8 cellular contexts compared by ENCODE assay signal in the genomic region with DNA sequence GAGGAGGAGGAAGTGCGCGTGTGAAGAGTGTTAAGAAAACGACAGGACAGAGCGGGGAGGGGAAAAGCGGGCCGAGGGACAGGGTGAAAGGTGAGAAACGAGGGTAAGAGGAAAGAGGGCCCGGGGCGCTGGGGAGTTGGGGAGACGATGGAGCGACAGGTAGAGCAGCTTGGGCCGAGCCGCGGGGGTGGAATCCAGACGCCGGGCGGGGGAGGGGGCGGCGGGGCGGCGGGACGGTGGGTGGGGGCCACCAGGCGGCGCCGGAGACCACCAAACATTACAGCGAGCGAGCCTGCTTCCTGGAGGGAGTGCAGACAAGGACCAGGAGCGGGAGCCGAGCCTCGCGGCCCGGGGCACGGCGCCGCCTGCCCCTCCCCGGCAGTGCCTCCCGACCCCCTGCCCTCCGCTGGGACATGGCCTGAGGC. TPM values are rescaled to one million over a fixed set of nuclear protein-coding genes. Genes with fewer than 3 reads are reported as not detected.
DNase-seq lines count a peak whose midpoint lies in the region; ATAC-seq, FAIRE-seq and TF ChIP-seq lines count a peak whose summit lies in the region.
"Not testable (repeated sequence)": the region's sequence is repeated elsewhere in the genome, so short reads cannot be mapped to it uniquely, and the experiment has no call there.

No MANE protein-coding gene starts in this region.

- POLR2A ChIA-PET in endothelial cell of umbilical vein (lab: Charles Lee): not testable (repeated sequence)

- CTCF ChIA-PET in endothelial cell of umbilical vein (lab: Charles Lee): not testable (repeated sequence)

- H3K4me3 Mint-ChIP-seq in activated T-helper 17 cell treated with anti-CD3 and anti-CD28 coated beads, Interleukin-2, amount 50 U/mL, for 72 hours: peak overlapping the region; percentile 89

- TF ChIP-seq POLR2A in endothelial cell of umbilical vein (IDR thresholded peaks at IDR 0.05; ENCODE audit: low read depth, low read length): not testable (repeated sequence)

- not testable (repeated sequence) for BruUV-seq in endothelial cell of umbilical vein (replicated peaks; lab: Mats Ljungman, UMichigan)

- H2AFZ ChIP-seq in OCI-LY3 (ENCODE audit: low read depth, low read length); endothelial cell of umbilical vein (ENCODE audit: low read depth, low read length): not testable (repeated sequence)

- DNase-seq in endothelial cell of umbilical vein (ENCODE audit: low read depth, low spot score): not testable (repeated sequence)
- peak; percentile 50 for DNase-seq in lower lobe of right lung
- peak; percentile 3 for DNase-seq in stimulated activated CD8-positive, alpha-beta memory T cell treated with anti-CD3 and anti-CD28 coated beads, Interleukin-12 subunit alpha, Interleukin-12 subunit beta, amount 100 ng/mL, for 4 hours (ENCODE audit: low read depth)

- 0 out of 2 replicates have a peak overlapping the region, but pooled peaks have one; percentile 37 for H3K9ac ChIP-seq in OCI-LY3 (ENCODE audit: low read length)
- H3K9ac ChIP-seq in endothelial cell of umbilical vein (replicated peaks; ENCODE audit: extremely low read depth, insufficient read depth, low read length): not testable (repeated sequence)

- dilution Hi-C loops in endothelial cell of umbilical vein (cut with MboI; ENCODE audit: extremely low pct_ligation_motif_present, low sequenced_read_pairs): not testable (repeated sequence)

- H3K4me3 ChIP-seq in OCI-LY3 (ENCODE audit: low read length) (peak overlapping the region; percentile 71; the same call in 1 of the 2 replicates), endothelial cell of umbilical vein (replicated peaks in 1 of 3; ENCODE audit: insufficient read depth in 1 of 3, low read depth in 1 of 3, low read length in 3 of 3) (peak overlapping the region in 2 of 3 experiments; percentile 40 to 67), lower lobe of right lung (peak overlapping the region; percentile 46)

- H3K9me3 ChIP-seq in OCI-LY3 (ENCODE audit: insufficient read depth, low read length); endothelial cell of umbilical vein (replicated peaks; ENCODE audit: control insufficient read depth, insufficient read depth, low read length); lower lobe of right lung: not testable (repeated sequence)

- H3K9me3 Mint-ChIP-seq in activated T-helper 17 cell treated with anti-CD3 and anti-CD28 coated beads, Interleukin-2, amount 50 U/mL, for 72 hours: not testable (repeated sequence)

- not testable (repeated sequence) for FAIRE-seq in endothelial cell of umbilical vein (lab: Jason Lieb, UNC)

- not testable (repeated sequence) for TF ChIP-seq CTCF in C4-2B (conservative IDR thresholded peaks at IDR 0.05); OCI-LY3 (IDR thresholded peaks at IDR 0.05; ENCODE audit: low read depth, low read length); endothelial cell of umbilical vein (IDR thresholded peaks at IDR 0.05; ENCODE audit: extremely low read depth in 1 of 2, insufficient read depth in 1 of 2, low read depth in 1 of 2, low read length in 2 of 2)
- peak; percentile 11 for TF ChIP-seq CTCF in lower lobe of right lung (IDR thresholded peaks at IDR 0.05)

- not testable (repeated sequence) for H3K27me3 Mint-ChIP-seq in activated T-helper 17 cell treated with anti-CD3 and anti-CD28 coated beads, Interleukin-2, amount 50 U/mL, for 72 hours

- not testable (repeated sequence) for H3K9me1 ChIP-seq in endothelial cell of umbilical vein (replicated peaks; ENCODE audit: control insufficient read depth, extremely low read depth, insufficient read depth, low read length)

- H3K27ac Mint-ChIP-seq in activated T-helper 17 cell treated with anti-CD3 and anti-CD28 coated beads, Interleukin-2, amount 50 U/mL, for 72 hours: peak overlapping the region; percentile 95

- H3K27ac ChIP-seq in C4-2B: peak overlapping the region; percentile 67; the same call in 1 of the 2 replicates
- not testable (repeated sequence) for H3K27ac ChIP-seq in OCI-LY3 (ENCODE audit: low read length); endothelial cell of umbilical vein (ENCODE audit: insufficient read depth, low read depth, low read length); lower lobe of right lung

- not testable (repeated sequence) for H3K4me2 ChIP-seq in OCI-LY3 (ENCODE audit: low read length); endothelial cell of umbilical vein (ENCODE audit: insufficient read depth, low read length)

- H3K4me1 Mint-ChIP-seq in activated T-helper 17 cell treated with anti-CD3 and anti-CD28 coated beads, Interleukin-2, amount 50 U/mL, for 72 hours: not testable (repeated sequence)

- not testable (repeated sequence) for H4K20me1 ChIP-seq in OCI-LY3 (ENCODE audit: insufficient read depth, low read length); endothelial cell of umbilical vein (replicated peaks; ENCODE audit: control insufficient read depth, extremely low read depth, insufficient read depth, low read length)

- H3K36me3 ChIP-seq in OCI-LY3 (replicated peaks; ENCODE audit: low read depth, low read length); endothelial cell of umbilical vein (ENCODE audit: control insufficient read depth in 2 of 2, extremely low read depth in 1 of 2, insufficient read depth in 2 of 2, low read length in 2 of 2); lower lobe of right lung: not testable (repeated sequence)

- intact Hi-C loops in endothelial cell of umbilical vein (cut with micrococcal nuclease); lower lobe of right lung (cut with DNase I): not testable (repeated sequence)

- not testable (repeated sequence) for H3K36me3 Mint-ChIP-seq in activated T-helper 17 cell treated with anti-CD3 and anti-CD28 coated beads, Interleukin-2, amount 50 U/mL, for 72 hours (ENCODE audit: low read depth)

- H3K27me3 ChIP-seq in OCI-LY3 (ENCODE audit: low read depth, low read length); endothelial cell of umbilical vein (ENCODE audit: control insufficient read depth in 2 of 2, insufficient read depth in 2 of 2, low read length in 2 of 2); lower lobe of right lung (ENCODE audit: low read depth): not testable (repeated sequence)

- ATAC-seq in GM21360 (IDR thresholded peaks at IDR 0.05; ENCODE audit: unreplicated experiment) (peak; percentile 21), HG03045 (IDR thresholded peaks at IDR 0.05; ENCODE audit: unreplicated experiment) (peak; percentile 17), lower lobe of right lung (peak; percentile 37 to 61)
- peak; percentile 4 for ATAC-seq in activated T-helper 17 cell treated with anti-CD3 and anti-CD28 coated beads, Interleukin-2, amount 50 U/mL, for 72 hours (replicated peaks)

- not testable (repeated sequence) for H3K79me2 ChIP-seq in OCI-LY3 (ENCODE audit: low read length)
- peaks cover 17% of the 10 kb centered on the region for H3K79me2 ChIP-seq in endothelial cell of umbilical vein (ENCODE audit: control insufficient read depth, insufficient read depth, low read length)

- not testable (repeated sequence) for H3K4me1 ChIP-seq in OCI-LY3 (ENCODE audit: low read length); endothelial cell of umbilical vein (ENCODE audit: control insufficient read depth, extremely low read depth, insufficient read depth, low read length); lower lobe of right lung

RNA-seq across cellular contexts. Expression of a gene that starts 0.9 kb away (rescaled TPM):
- total RNA-seq in activated T-helper 17 cell treated with anti-CD3 and anti-CD28 coated beads, Interleukin-2, amount 50 U/mL, for 72 hours: under 1 TPM in 1 of 2 donors, not detected in 1; 0.28 TPM
- total RNA-seq in endothelial cell of umbilical vein (0.30 TPM in 1 of 2 replicates, not detected in the other), lower lobe of right lung (not detected)
- 0.03 and 0.04 TPM in 2 replicates for polyA plus RNA-seq in endothelial cell of umbilical vein
- polyA plus RNA-seq in endothelial cell of umbilical vein (2011; cell fraction: cytosol; rRNA removed): 0.04 TPM in 1 of 2 replicates, not detected in the other
- 0.07 TPM in 1 of 2 replicates, not detected in the other for polyA plus RNA-seq in endothelial cell of umbilical vein (2011; cell fraction: nucleus; rRNA removed)
- polyA plus RNA-seq in endothelial cell of umbilical vein (2012): not detected in 2 replicates
- polyA minus RNA-seq in endothelial cell of umbilical vein: not detected in 2 replicates
- polyA minus RNA-seq in endothelial cell of umbilical vein (2011; cell fraction: cytosol; rRNA and poly(A)+ RNA removed): not detected
- polyA minus RNA-seq in endothelial cell of umbilical vein (2011; cell fraction: nucleus; rRNA and poly(A)+ RNA removed): 0.10 TPM in 1 of 2 replicates, not detected in the other
